ENCODE assay signal across 8 cellular contexts in the genomic region with DNA sequence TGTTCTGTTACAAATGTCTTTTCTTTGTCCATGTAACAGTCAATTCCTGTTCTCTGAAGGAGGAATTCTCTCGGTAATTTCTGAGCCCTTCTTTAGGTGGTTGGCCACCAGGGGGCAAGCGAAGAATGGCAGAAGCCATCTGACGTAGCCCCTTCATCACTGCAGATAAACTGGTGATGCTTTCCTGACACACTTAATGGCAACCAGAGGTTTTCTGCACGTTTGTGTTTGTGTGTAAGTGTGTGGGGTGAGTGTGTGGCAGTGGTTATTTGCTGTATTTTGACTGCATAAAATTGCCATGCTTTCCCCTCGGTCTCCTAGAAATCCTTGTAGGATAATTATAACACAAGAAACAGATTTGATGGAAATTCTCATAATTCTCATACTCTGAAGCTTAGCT.
A peak's percentile ranks its signal among the peaks of the same experiment; 100 is the strongest.
DNase-seq lines count a peak whose midpoint lies in the region; ATAC-seq and TF ChIP-seq lines count a peak whose summit lies in the region.

No MANE protein-coding gene starts in this region.

- H3K36me3 ChIP-seq in HEK293 (ENCODE audit: control insufficient read depth in 2 of 2, insufficient read depth in 1 of 2, low read length in 2 of 2), result no peaks in the 10 kb centered on the region

- in situ Hi-C loops in G401 (cut with HindIII; ENCODE audit: low sequenced_read_pairs), result loop anchor here (25.0 kb wide), 1 partner anchor 322 kb away; no protein-coding TSS in a partner anchor

- intact Hi-C loops in left colon (cut with DNase I, micrococcal nuclease), result loop anchor here in 1 of 2 donors (10.0 kb wide), 1 partner anchor 254 kb away; no protein-coding TSS in a partner anchor

- DNase-seq in G401 (ENCODE audit: low spot score), result peak; percentile 86
- DNase-seq in NCI-H2107 (lab: John Stamatoyannopoulos, UW), result peak; percentile 45
- peak; percentile 35 for DNase-seq in activated CD4-positive, CD25-positive, alpha-beta regulatory T cell treated with anti-CD3 and anti-CD28 coated beads, Interleukin-2, amount 50 U/mL, for 16 hours (ENCODE audit: low read depth, low spot score)
- peak; percentile 38 for DNase-seq in central memory CD4-positive, alpha-beta T cell
- DNase-seq in left colon, result peak; percentile 50 to 87
- peak; percentile 71 for DNase-seq in stimulated activated CD4-positive, alpha-beta T cell treated with anti-CD3 and anti-CD28 coated beads, Interleukin-4, amount 100 ng/mL, for 24 hours

- ATAC-seq in left colon (peak; percentile 81), GM21447 (IDR thresholded peaks at IDR 0.05; ENCODE audit: unreplicated experiment) (no peak)

- TF ChIP-seq CTCF in HEK293 (tag by site-specific recombination; IDR thresholded peaks at IDR 0.05), result peak; percentile 58; the same call in 1 of the 2 replicates

- H3K4me1 ChIP-seq in HEK293 (ENCODE audit: control insufficient read depth, insufficient read depth, low read length), result no peaks in the 10 kb centered on the region

- H3K9me3 ChIP-seq in HEK293 (ENCODE audit: control insufficient read depth, insufficient read depth, low read depth, low read length), result no peaks in the 10 kb centered on the region

- CTCF ChIA-PET in HEK293 (lab: Yijun Ruan, JAX), result interaction anchor here (0.7 to 3.4 kb wide), 7 partner anchors 57 to 318 kb away, joined by 3 to 34 read pairs (median 4); partner anchors contain the start of gene STOX2

- H3K27ac ChIP-seq in HEK293 (ENCODE audit: extremely low read depth, low read depth, low read length), result no peak overlapping the region

- POLR2A ChIA-PET in HEK293 (lab: Yijun Ruan, JAX), result no interaction called here

- H3K4me3 ChIP-seq in HEK293 (ENCODE audit: low read depth, low read length), result no peak overlapping the region

TF ChIP-seq in HEK293, 187 proteins besides CTCF, POLR2A, EP300 and RAD21:
- TF ChIP-seq ZNF24 (tag by site-specific recombination; IDR thresholded peaks at IDR 0.05) (0 out of 2 replicates have a peak, but pooled peaks have one; percentile 20), ZBTB21 (tag by site-specific recombination; IDR thresholded peaks at IDR 0.05) (no peak), ZNF654 (tag by site-specific recombination; IDR thresholded peaks at IDR 0.05; ENCODE audit: low read depth) (peak; percentile 82), ZNF621 (tag by site-specific recombination; IDR thresholded peaks at IDR 0.05) (no peak), ZBTB17 (tag by site-specific recombination; IDR thresholded peaks at IDR 0.05) (peak; percentile 66), ZSCAN30 (tag by site-specific recombination; IDR thresholded peaks at IDR 0.05) (0 out of 2 replicates have a peak, but pooled peaks have one; percentile 31), ZNF629 (tag by site-specific recombination; IDR thresholded peaks at IDR 0.05) (peak; percentile 44)
- TF ChIP-seq, protein P1, sequence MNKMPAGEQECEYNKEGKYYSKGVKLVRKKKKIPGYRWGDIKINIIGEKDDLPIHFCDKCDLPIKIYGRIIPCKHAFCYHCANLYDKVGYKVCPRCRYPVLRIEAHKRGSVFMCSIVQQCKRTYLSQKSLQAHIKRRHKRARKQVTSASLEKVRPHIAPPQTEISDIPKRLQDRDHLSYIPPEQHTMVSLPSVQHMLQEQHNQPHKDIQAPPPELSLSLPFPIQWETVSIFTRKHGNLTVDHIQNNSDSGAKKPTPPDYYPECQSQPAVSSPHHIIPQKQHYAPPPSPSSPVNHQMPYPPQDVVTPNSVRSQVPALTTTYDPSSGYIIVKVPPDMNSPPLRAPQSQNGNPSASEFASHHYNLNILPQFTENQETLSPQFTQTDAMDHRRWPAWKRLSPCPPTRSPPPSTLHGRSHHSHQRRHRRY (tag by site-specific recombination; IDR thresholded peaks at IDR 0.05), result no peak
TF ChIP-seq in HEK293: peak in this region for 5.

Comparison
In these comparisons a context has a peak if more than half of its experiments do, and no peak if none do; other contexts are left out.
1. DNase-seq: peak in every context shown above with its lines; median percentile 86 in G401; 71 in stimulated activated CD4-positive, alpha-beta T cell treated with anti-CD3 and anti-CD28 coated beads, Interleukin-4, amount 100 ng/mL, for 24 hours; 68 in left colon; 45 in NCI-H2107; 38 in central memory CD4-positive, alpha-beta T cell; 35 in activated CD4-positive, CD25-positive, alpha-beta regulatory T cell treated with anti-CD3 and anti-CD28 coated beads, Interleukin-2, amount 50 U/mL, for 16 hours.